In the genomic region with DNA sequence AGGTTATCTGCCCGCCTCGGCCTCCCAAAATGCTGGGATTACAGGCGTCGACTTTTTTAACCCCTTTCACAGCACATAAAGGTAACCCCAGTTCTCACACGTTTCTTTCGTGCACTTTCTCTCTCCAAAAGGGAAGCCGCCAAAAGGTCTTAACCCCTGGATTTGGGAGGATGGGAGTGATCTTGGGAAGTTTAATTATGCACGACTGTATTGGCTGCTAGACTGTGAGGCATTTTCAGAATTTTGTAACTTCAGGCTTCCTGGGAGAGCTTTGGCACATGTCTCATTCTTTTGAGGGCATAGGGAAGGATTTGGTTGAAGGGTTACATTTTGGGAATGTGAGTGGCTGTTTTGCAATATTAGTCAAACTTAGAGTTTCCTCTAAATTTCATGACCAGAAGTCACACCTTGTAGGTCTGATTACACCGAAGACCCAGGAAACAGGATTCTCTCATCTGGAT, we compare ENCODE assay signal across 8 cellular contexts. TPM values are rescaled to one million over a fixed set of nuclear protein-coding genes. Genes with fewer than 3 reads are reported as not detected.
DNase-seq lines count a peak whose midpoint lies in the region; ATAC-seq, FAIRE-seq and TF ChIP-seq lines count a peak whose summit lies in the region.

No MANE protein-coding gene starts in this region.

- H3K9me3 ChIP-seq in AG04450 (ENCODE audit: control insufficient read depth, insufficient read depth, low read length) (no peaks in the 10 kb centered on the region), muscle layer of duodenum (ENCODE audit: control insufficient read depth in 1 of 2, low read length in 2 of 2) (no peaks in the 10 kb centered on the region)

- POLR2A ChIA-PET in AG04450 (lab: Yijun Ruan, JAX), result interaction anchor here (1.3 to 1.4 kb wide), 2 partner anchors 31 to 217 kb away, joined by 5 read pairs; a partner anchor contains a TSS

- ATAC-seq in GM19351 (IDR thresholded peaks at IDR 0.05; ENCODE audit: unreplicated experiment) (no peak), GM21528 (IDR thresholded peaks at IDR 0.05; ENCODE audit: low FRiP score, unreplicated experiment) (no peak)

- CTCF ChIA-PET in AG04450 (lab: Charles Lee), result interaction anchor here (1.2 to 6.2 kb wide), 2 partner anchors 31 to 68 kb away, joined by 3 to 73 read pairs; a partner anchor contains a TSS

- TF ChIP-seq CTCF in AG04450 (IDR thresholded peaks at IDR 0.05; ENCODE audit: low read depth, low read length), result no peak
- TF ChIP-seq CTCF in cardiac fibroblast (IDR thresholded peaks at IDR 0.05; ENCODE audit: low read depth, low read length), result no peak

- peaks cover 5 to 25% of the 10 kb centered on the region in 2 donors for H3K4me1 ChIP-seq in muscle layer of duodenum (ENCODE audit: control insufficient read depth in 1 of 2, insufficient read depth in 2 of 2, low read length in 2 of 2)

- no peak for DNase-seq in AG04450 (ENCODE audit: low read depth, low spot score)
- DNase-seq in HuH-7 (ENCODE audit: low spot score), result peak; percentile 16
- DNase-seq in cardiac fibroblast (ENCODE audit: low read depth in 2 of 2), result peak in 1 of 2 donors; percentile 58
- DNase-seq in HTR-8/SVneo (ENCODE audit: insufficient read length, low spot score), result no peak
- no peak for DNase-seq in ACHN

- no peak for FAIRE-seq in HTR-8/SVneo (lab: Jason Lieb, UNC)

- peaks cover 0 to 8% of the 10 kb centered on the region in 2 donors for H3K36me3 ChIP-seq in muscle layer of duodenum (ENCODE audit: control insufficient read depth in 1 of 2, insufficient read depth in 2 of 2, low read length in 2 of 2)

- in situ Hi-C loops in ACHN (cut with HindIII; ENCODE audit: low pct_ligation_motif_present, low pct_unique_long_range_greater_than_20kb, low sequenced_read_pairs), result no loop called here

- peak overlapping the region; percentile 88 for H3K4me3 ChIP-seq in AG04450 (ENCODE audit: low read depth, low read length)
- peak overlapping the region; percentile 56 to 75 for H3K4me3 ChIP-seq in cardiac fibroblast (replicated peaks in 1 of 2; ENCODE audit: low read depth in 2 of 2, low read length in 2 of 2)
- peak overlapping the region; percentile 85 to 93 for H3K4me3 ChIP-seq in muscle layer of duodenum (ENCODE audit: low read depth in 1 of 2, low read length in 2 of 2)

- H3K27ac ChIP-seq in AG04450 (ENCODE audit: low read depth, low read length), result no peak overlapping the region
- peak overlapping the region; percentile 97 for H3K27ac ChIP-seq in muscle layer of duodenum (ENCODE audit: low read length)

- H3K27me3 ChIP-seq in AG04450 (ENCODE audit: control insufficient read depth, insufficient read depth, low read length), result no peaks in the 10 kb centered on the region
- no peaks in the 10 kb centered on the region for H3K27me3 ChIP-seq in muscle layer of duodenum (ENCODE audit: low read depth, low read length)

RNA-seq across cellular contexts. Expression of a gene that starts 1.4 kb away (rescaled TPM):
- 90.2 and 101 TPM in 2 replicates for polyA plus RNA-seq in AG04450 (2011; rRNA removed)
- 167 and 171 TPM in 2 replicates for polyA minus RNA-seq in AG04450 (2011; rRNA and poly(A)+ RNA removed)

RNA-seq across cellular contexts. Expression of a gene that starts 31.0 kb away (rescaled TPM):
- polyA plus RNA-seq in AG04450 (2011; rRNA removed), result 97.2 and 123 TPM in 2 replicates
- polyA minus RNA-seq in AG04450 (2011; rRNA and poly(A)+ RNA removed), result 250 and 366 TPM in 2 replicates

RNA-seq across cellular contexts. Expression of a gene that starts 32.6 kb away (rescaled TPM):
- polyA plus RNA-seq in AG04450 (2011; rRNA removed), result 5,661 and 5,957 TPM in 2 replicates
- polyA minus RNA-seq in AG04450 (2011; rRNA and poly(A)+ RNA removed), result 1,789 and 1,916 TPM in 2 replicates

RNA-seq across cellular contexts. Expression of a gene that starts 33.4 kb away (rescaled TPM):
- 46.9 and 52.5 TPM in 2 replicates for polyA plus RNA-seq in AG04450 (2011; rRNA removed)
- polyA minus RNA-seq in AG04450 (2011; rRNA and poly(A)+ RNA removed), result 17.4 and 19.6 TPM in 2 replicates

RNA-seq across cellular contexts. Expression of a gene that starts 38.3 kb away (rescaled TPM):
- 118 and 124 TPM in 2 replicates for polyA plus RNA-seq in AG04450 (2011; rRNA removed)
- polyA minus RNA-seq in AG04450 (2011; rRNA and poly(A)+ RNA removed), result 51.2 and 67.1 TPM in 2 replicates
